19 cellular contexts compared by ENCODE assay signal in the genomic region with DNA sequence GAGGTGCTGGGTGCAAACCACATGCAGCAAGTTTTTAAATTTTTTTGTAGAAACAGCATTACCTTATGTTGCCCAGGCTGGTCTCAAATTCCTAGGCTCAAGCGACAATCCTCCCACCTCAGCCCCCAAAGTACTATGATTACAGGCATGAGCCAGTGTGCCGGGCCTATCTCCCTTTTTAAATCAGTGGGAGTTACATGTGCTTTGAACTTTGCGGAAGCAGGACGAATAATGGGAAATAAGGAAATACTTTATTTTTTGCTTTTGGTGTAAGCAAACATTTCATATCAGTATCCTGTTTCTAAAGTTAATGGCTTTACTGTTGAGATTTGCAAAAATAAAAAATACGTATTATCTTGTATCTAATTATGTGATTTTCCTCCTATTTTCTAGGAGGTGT. TPM values are rescaled to one million over a fixed set of nuclear protein-coding genes. Genes with fewer than 3 reads are reported as not detected.
A peak's percentile ranks its signal among the peaks of the same experiment; 100 is the strongest.
DNase-seq lines count a peak whose midpoint lies in the region; ATAC-seq and TF ChIP-seq lines count a peak whose summit lies in the region.
"Had no signal": no experiment of that assay in that cellular context is flagged by ENCODE, and none has a peak within 500 bp of the region (broad histone marks: within the 10 kb centered on the region; RNA-seq: fewer than 3 reads in every experiment).

No MANE protein-coding gene starts in this region.

- no peak overlapping the region for H3K4me3 Mint-ChIP-seq in endodermal cell
- no peak overlapping the region for H3K4me3 Mint-ChIP-seq in stimulated activated effector memory CD8-positive, alpha-beta T cell treated with anti-CD3 and anti-CD28 coated beads, Interleukin-12 subunit alpha, Interleukin-12 subunit beta, amount 100 ng/mL, for 72 hours
- H3K4me3 Mint-ChIP-seq in activated CD8-positive, alpha-beta memory T cell treated with anti-CD3 and anti-CD28 coated beads, Interleukin-2, amount 10 ng/mL, durations not matched to agents 7 days and 5 days: no peak overlapping the region
- H3K4me3 Mint-ChIP-seq: H9 had no signal

- TF ChIP-seq CTCF in endodermal cell (conservative IDR thresholded peaks at IDR 0.05): no peak
- TF ChIP-seq CTCF in prostate gland (IDR thresholded peaks at IDR 0.05): no peak

- no peak for TF ChIP-seq POLR2A in prostate gland (IDR thresholded peaks at IDR 0.05)

- peaks cover 15% of the 10 kb centered on the region for H3K79me2 ChIP-seq in mesendoderm (ENCODE audit: control insufficient read depth, insufficient read depth, low read length)

- no peak overlapping the region for H3K23ac ChIP-seq in mesendoderm (ENCODE audit: low read length)

- no peak overlapping the region for H3K4ac ChIP-seq in mesendoderm (ENCODE audit: low read depth, low read length)

- peak overlapping the region; percentile 37 for H3K27ac Mint-ChIP-seq in endodermal cell
- H3K27ac Mint-ChIP-seq in stimulated activated effector memory CD8-positive, alpha-beta T cell treated with anti-CD3 and anti-CD28 coated beads, Interleukin-12 subunit alpha, Interleukin-12 subunit beta, amount 100 ng/mL, for 72 hours: peak overlapping the region; percentile 36
- no peak overlapping the region for H3K27ac Mint-ChIP-seq in activated CD8-positive, alpha-beta memory T cell treated with anti-CD3 and anti-CD28 coated beads, Interleukin-2, amount 10 ng/mL, durations not matched to agents 7 days and 5 days
- H3K27ac Mint-ChIP-seq: H9 had no signal

- peak overlapping the region; percentile 35 for H2BK120ac ChIP-seq in mesendoderm (ENCODE audit: low read depth, low read length)

- no peak overlapping the region for H2BK15ac ChIP-seq in mesendoderm (replicated peaks; ENCODE audit: low read depth)

- peaks cover 94% of the 10 kb centered on the region for H4K20me1 ChIP-seq in BLaER1

- DNase-seq in endodermal cell (no peak), mesendoderm (peak; percentile 34), prostate gland (ENCODE audit: low spot score) (no peak)
- DNase-seq in stimulated activated effector memory CD8-positive, alpha-beta T cell treated with anti-CD3 and anti-CD28 coated beads, Interleukin-12 subunit alpha, Interleukin-12 subunit beta, amount 100 ng/mL, for 72 hours (ENCODE audit: low spot score in 2 of 2): no peak
- DNase-seq in activated CD8-positive, alpha-beta memory T cell treated with anti-CD3 and anti-CD28 coated beads, Interleukin-2, amount 10 ng/mL, durations not matched to agents 7 days and 5 days: no peak
- DNase-seq: 8988T; CD8-positive, alpha-beta memory T cell; COR-L47; DMS 273 treated with DMSO at 0.1 percent for 48 hours; DMS53; DND-41; EL; H9 had no signal

- H3K4me1 Mint-ChIP-seq in endodermal cell: peaks cover 39% of the 10 kb centered on the region
- H3K4me1 Mint-ChIP-seq in stimulated activated effector memory CD8-positive, alpha-beta T cell treated with anti-CD3 and anti-CD28 coated beads, Interleukin-12 subunit alpha, Interleukin-12 subunit beta, amount 100 ng/mL, for 72 hours: peaks cover 68% of the 10 kb centered on the region
- H3K4me1 Mint-ChIP-seq in activated CD8-positive, alpha-beta memory T cell treated with anti-CD3 and anti-CD28 coated beads, Interleukin-2, amount 10 ng/mL, durations not matched to agents 7 days and 5 days: peaks cover 26% of the 10 kb centered on the region

- 89% methylated on average over 1 to 5 of the region's 5 CpGs for WGBS in endodermal cell (ENCODE audit: insufficient coverage in 1 of 2, insufficient read length in 1 of 2), 2 experiments
- no CpG with 5 or more reads among the region's 5 CpGs for WGBS in mesendoderm (ENCODE audit: extremely low coverage, insufficient coverage, low lambda C conversion rate)
- WGBS in prostate gland: 82% methylated on average over 5 of the region's 5 CpGs

- H4K5ac ChIP-seq in mesendoderm (ENCODE audit: low read length): no peak overlapping the region

- no peaks in the 10 kb centered on the region for H3K9me3 Mint-ChIP-seq in endodermal cell
- H3K9me3 Mint-ChIP-seq in stimulated activated effector memory CD8-positive, alpha-beta T cell treated with anti-CD3 and anti-CD28 coated beads, Interleukin-12 subunit alpha, Interleukin-12 subunit beta, amount 100 ng/mL, for 72 hours: no peaks in the 10 kb centered on the region
- no peaks in the 10 kb centered on the region for H3K9me3 Mint-ChIP-seq in activated CD8-positive, alpha-beta memory T cell treated with anti-CD3 and anti-CD28 coated beads, Interleukin-2, amount 10 ng/mL, durations not matched to agents 7 days and 5 days (ENCODE audit: low read depth)
- H3K9me3 Mint-ChIP-seq: CD8-positive, alpha-beta memory T cell; H9 had no signal

- peak overlapping the region; percentile 76; the same call in 1 of the 2 replicates for H3K4me2 ChIP-seq in BLaER1
- H3K4me2 ChIP-seq in mesendoderm (ENCODE audit: low read length): no peak overlapping the region

- H3K4me3 ChIP-seq in BLaER1 (no peak overlapping the region), endodermal cell (ENCODE audit: low read length) (peak overlapping the region; percentile 4), mesendoderm (ENCODE audit: low read length) (no peak overlapping the region), prostate gland (no peak overlapping the region)
- H3K4me3 ChIP-seq: BLaER1 treated with 17β-estradiol and CSF1 and Interleukin-3, amounts not matched to agents 10 nM and 100 nM; GM12878 had no signal

- H3K9ac ChIP-seq in BLaER1: no peak overlapping the region
- peak overlapping the region; percentile 39 for H3K9ac ChIP-seq in endodermal cell (ENCODE audit: extremely low read depth, low read length, poor library complexity, severe bottlenecking)
- no peak overlapping the region for H3K9ac ChIP-seq in mesendoderm (ENCODE audit: low read length)
- H3K9ac ChIP-seq: BLaER1 treated with 17β-estradiol and CSF1 and Interleukin-3, amounts not matched to agents 10 nM and 100 nM had no signal

- no peak overlapping the region for H4K8ac ChIP-seq in mesendoderm (ENCODE audit: low read depth, low read length)

- H3K36me3 ChIP-seq in BLaER1: peaks cover 3% of the 10 kb centered on the region; the same call in 1 of the 2 replicates
- H3K36me3 ChIP-seq in endodermal cell (ENCODE audit: control insufficient read depth, insufficient read depth, low read length): no peaks in the 10 kb centered on the region
- H3K36me3 ChIP-seq in mesendoderm (ENCODE audit: control insufficient read depth, insufficient read depth, low read length): no peaks in the 10 kb centered on the region
- no peaks in the 10 kb centered on the region for H3K36me3 ChIP-seq in prostate gland

- H2AK5ac ChIP-seq in mesendoderm (ENCODE audit: low read length): no peak overlapping the region

- H3K18ac ChIP-seq in mesendoderm (ENCODE audit: low read length): no peak overlapping the region

- CTCF ChIA-PET in activated CD8-positive, alpha-beta memory T cell treated with anti-CD3 and anti-CD28 coated beads, Interleukin-2, amount 10 ng/mL, durations not matched to agents 7 days and 5 days (lab: Charles Lee): no interaction called here

- H3K9me3 ChIP-seq in BLaER1 (no peaks in the 10 kb centered on the region), endodermal cell (ENCODE audit: control insufficient read depth, low read length) (no peaks in the 10 kb centered on the region), prostate gland (no peaks in the 10 kb centered on the region)
- H3K9me3 ChIP-seq: BLaER1 treated with 17β-estradiol and CSF1 and Interleukin-3, amounts not matched to agents 10 nM and 100 nM had no signal

- no peak overlapping the region for H2BK5ac ChIP-seq in mesendoderm (ENCODE audit: low read length)

- ATAC-seq in stimulated activated effector memory CD8-positive, alpha-beta T cell treated with anti-CD3 and anti-CD28 coated beads, Interleukin-12 subunit alpha, Interleukin-12 subunit beta, amount 100 ng/mL, for 72 hours: no peak
- ATAC-seq in activated CD8-positive, alpha-beta memory T cell treated with anti-CD3 and anti-CD28 coated beads, Interleukin-2, amount 10 ng/mL, durations not matched to agents 7 days and 5 days: no peak
- ATAC-seq in HG02970 (IDR thresholded peaks at IDR 0.05; ENCODE audit: low FRiP score, unreplicated experiment) (no peak), GM19452 (IDR thresholded peaks at IDR 0.05; ENCODE audit: unreplicated experiment) (no peak)
- ATAC-seq: GM12878 had no signal

- H3K36me3 Mint-ChIP-seq in endodermal cell (ENCODE audit: low read depth): peaks cover 25% of the 10 kb centered on the region
- peaks cover 25% of the 10 kb centered on the region for H3K36me3 Mint-ChIP-seq in stimulated activated effector memory CD8-positive, alpha-beta T cell treated with anti-CD3 and anti-CD28 coated beads, Interleukin-12 subunit alpha, Interleukin-12 subunit beta, amount 100 ng/mL, for 72 hours
- H3K36me3 Mint-ChIP-seq in activated CD8-positive, alpha-beta memory T cell treated with anti-CD3 and anti-CD28 coated beads, Interleukin-2, amount 10 ng/mL, durations not matched to agents 7 days and 5 days: peaks cover 4% of the 10 kb centered on the region

- H3K56ac ChIP-seq in mesendoderm (ENCODE audit: low read length): peak overlapping the region; percentile 57

- H3K27ac ChIP-seq in BLaER1: no peak overlapping the region
- no peak overlapping the region for H3K27ac ChIP-seq in endodermal cell (ENCODE audit: low read depth, low read length)
- H3K27ac ChIP-seq in mesendoderm (ENCODE audit: low read depth, low read length): peak overlapping the region; percentile 74
- no peak overlapping the region for H3K27ac ChIP-seq in prostate gland
- H3K27ac ChIP-seq: BLaER1 treated with 17β-estradiol and CSF1 and Interleukin-3, amounts not matched to agents 10 nM and 100 nM; HL-60 had no signal

- peaks cover 7% of the 10 kb centered on the region for H3K79me1 ChIP-seq in mesendoderm (ENCODE audit: low read length)

- H3K27me3 Mint-ChIP-seq in endodermal cell (ENCODE audit: insufficient read depth): no peaks in the 10 kb centered on the region
- H3K27me3 Mint-ChIP-seq in activated CD8-positive, alpha-beta memory T cell treated with anti-CD3 and anti-CD28 coated beads, Interleukin-2, amount 10 ng/mL, durations not matched to agents 7 days and 5 days: no peaks in the 10 kb centered on the region
- H3K27me3 Mint-ChIP-seq: CD8-positive, alpha-beta memory T cell had no signal

- H3K4me1 ChIP-seq in BLaER1 (peaks cover 45% of the 10 kb centered on the region), endodermal cell (ENCODE audit: control insufficient read depth, insufficient read depth, low read length) (peaks cover 8% of the 10 kb centered on the region), mesendoderm (ENCODE audit: control insufficient read depth, low read depth, low read length) (no peaks in the 10 kb centered on the region), prostate gland (replicated peaks) (no peaks in the 10 kb centered on the region)

- intact Hi-C loops in prostate gland (cut with DNase I): no loop called here

- H3K27me3 ChIP-seq in BLaER1: no peaks in the 10 kb centered on the region
- H3K27me3 ChIP-seq in endodermal cell (ENCODE audit: control insufficient read depth, insufficient read depth, low read length, poor library complexity, severe bottlenecking): no peaks in the 10 kb centered on the region
- no peaks in the 10 kb centered on the region for H3K27me3 ChIP-seq in mesendoderm (ENCODE audit: insufficient read depth, low read length, poor library complexity)
- no peaks in the 10 kb centered on the region for H3K27me3 ChIP-seq in prostate gland (replicated peaks; ENCODE audit: insufficient read depth)

RNA-seq across cellular contexts. Expression of gene NR1D2, which starts 9.1 kb away (rescaled TPM):
- 10 to 100 TPM; 22.7 to 30.5 TPM for total RNA-seq in endodermal cell
- polyA plus RNA-seq in endodermal cell (2013, experiment 1 of 2): 20.6 TPM
- polyA plus RNA-seq in endodermal cell (2013, experiment 2 of 2): 21.0 TPM
- polyA plus RNA-seq in mesendoderm (2013, experiment 1 of 2): 6.5 TPM
- 6.5 TPM for polyA plus RNA-seq in mesendoderm (2013, experiment 2 of 2)
- 10 to 100 TPM; 39.8 to 48.9 TPM for total RNA-seq in prostate gland
- total RNA-seq in activated CD8-positive, alpha-beta memory T cell treated with anti-CD3 and anti-CD28 coated beads, Interleukin-2, amount 10 ng/mL, durations not matched to agents 7 days and 5 days: 1 to 10 TPM; 3.8 to 4.1 TPM

RNA-seq across cellular contexts. Expression of gene RPL15, which starts 37.2 kb away (rescaled TPM):
- total RNA-seq in endodermal cell (1,000 to 10,000 TPM; 2,011 to 2,129 TPM), prostate gland (1,000 to 10,000 TPM; 2,124 to 2,276 TPM)
- polyA plus RNA-seq in endodermal cell (2013, experiment 1 of 2): 3,347 TPM
- polyA plus RNA-seq in endodermal cell (2013, experiment 2 of 2): 3,114 TPM
- polyA plus RNA-seq in mesendoderm (2013, experiment 1 of 2): 3,038 TPM
- 2,986 TPM for polyA plus RNA-seq in mesendoderm (2013, experiment 2 of 2)
- 1,000 to 10,000 TPM; 1,249 to 1,693 TPM for total RNA-seq in activated CD8-positive, alpha-beta memory T cell treated with anti-CD3 and anti-CD28 coated beads, Interleukin-2, amount 10 ng/mL, durations not matched to agents 7 days and 5 days

RNA-seq across cellular contexts. Expression of gene NKIRAS1, which starts 37.4 kb away (rescaled TPM):
- total RNA-seq in endodermal cell (1 to 10 TPM; 6.3 to 6.9 TPM), prostate gland (10 to 100 TPM in 1 of 2 donors, 1 to 10 TPM in 1; 9.4 to 19.9 TPM)
- polyA plus RNA-seq in endodermal cell (2013, experiment 1 of 2): 11.6 TPM
- 9.2 TPM for polyA plus RNA-seq in endodermal cell (2013, experiment 2 of 2)
- 3.7 TPM for polyA plus RNA-seq in mesendoderm (2013, experiment 1 of 2)
- polyA plus RNA-seq in mesendoderm (2013, experiment 2 of 2): 3.5 TPM
- 1 to 10 TPM; 3.4 to 3.8 TPM for total RNA-seq in activated CD8-positive, alpha-beta memory T cell treated with anti-CD3 and anti-CD28 coated beads, Interleukin-2, amount 10 ng/mL, durations not matched to agents 7 days and 5 days

Comparison
In these comparisons a context has a peak if more than half of its experiments do, and no peak if none do; other contexts are left out.
1. RNA of gene NR1D2, which starts 9.1 kb away (total RNA-seq): 39.8 to 48.9 TPM in prostate gland and 22.7 to 30.5 TPM in endodermal cell; 3.8 to 4.1 TPM in activated CD8-positive, alpha-beta memory T cell treated with anti-CD3 and anti-CD28 coated beads, Interleukin-2, amount 10 ng/mL, durations not matched to agents 7 days and 5 days; every median in the first group is over 4 times any median in the second.